8 cellular contexts compared by ENCODE assay signal in genomic region chr2:26330114-26330581, GRCh38. TPM values are rescaled to one million over a fixed set of nuclear protein-coding genes. Genes with fewer than 3 reads are reported as not detected.
DNase-seq lines count a peak whose midpoint lies in the region; ATAC-seq and TF ChIP-seq lines count a peak whose summit lies in the region.

No MANE protein-coding gene starts in this region.

- peak; percentile 76 for ATAC-seq in HG03342 (IDR thresholded peaks at IDR 0.05; ENCODE audit: unreplicated experiment)
- ATAC-seq in left colon: peak; percentile 99
- no peak for ATAC-seq in GM18873 (IDR thresholded peaks at IDR 0.05; ENCODE audit: low FRiP score, unreplicated experiment)

- DNase-seq in NCI-H526 (lab: John Stamatoyannopoulos, UW): peak; percentile 54 to 81
- peak; percentile 72 for DNase-seq in activated CD4-positive, alpha-beta T cell treated with anti-CD3 and anti-CD28 coated beads for 1 hour
- DNase-seq in cerebellar cortex (ENCODE audit: low spot score): peak; percentile 89
- DNase-seq in left colon: peak; percentile 79 to 93
- peak; percentile 84 for DNase-seq in stimulated activated CD4-positive, alpha-beta T cell treated with anti-CD3 and anti-CD28 coated beads, Interleukin-4, amount 100 ng/mL, for 1 hour

- intact Hi-C loops in left colon (cut with DNase I, micrococcal nuclease): no loop called here

- TF ChIP-seq CTCF in GM12875 (IDR thresholded peaks at IDR 0.05; ENCODE audit: borderline replicate concordance, insufficient read depth, low read depth, low read length): peak; percentile 91

- no peak overlapping the region for H3K4me3 ChIP-seq in GM12875 (ENCODE audit: low read depth, low read length)

RNA-seq across cellular contexts. Expression of gene SELENOI, which starts 15.8 kb away (rescaled TPM):
- total RNA-seq in left colon: 10 to 100 TPM; 31.7 to 44.5 TPM

RNA-seq across cellular contexts. Expression of gene ADGRF3, which starts 16.4 kb away (rescaled TPM):
- total RNA-seq in left colon: under 1 TPM; 0.34 to 0.49 TPM
